Comparison of ENCODE assay signal across 1 cellular context in the genomic region with DNA sequence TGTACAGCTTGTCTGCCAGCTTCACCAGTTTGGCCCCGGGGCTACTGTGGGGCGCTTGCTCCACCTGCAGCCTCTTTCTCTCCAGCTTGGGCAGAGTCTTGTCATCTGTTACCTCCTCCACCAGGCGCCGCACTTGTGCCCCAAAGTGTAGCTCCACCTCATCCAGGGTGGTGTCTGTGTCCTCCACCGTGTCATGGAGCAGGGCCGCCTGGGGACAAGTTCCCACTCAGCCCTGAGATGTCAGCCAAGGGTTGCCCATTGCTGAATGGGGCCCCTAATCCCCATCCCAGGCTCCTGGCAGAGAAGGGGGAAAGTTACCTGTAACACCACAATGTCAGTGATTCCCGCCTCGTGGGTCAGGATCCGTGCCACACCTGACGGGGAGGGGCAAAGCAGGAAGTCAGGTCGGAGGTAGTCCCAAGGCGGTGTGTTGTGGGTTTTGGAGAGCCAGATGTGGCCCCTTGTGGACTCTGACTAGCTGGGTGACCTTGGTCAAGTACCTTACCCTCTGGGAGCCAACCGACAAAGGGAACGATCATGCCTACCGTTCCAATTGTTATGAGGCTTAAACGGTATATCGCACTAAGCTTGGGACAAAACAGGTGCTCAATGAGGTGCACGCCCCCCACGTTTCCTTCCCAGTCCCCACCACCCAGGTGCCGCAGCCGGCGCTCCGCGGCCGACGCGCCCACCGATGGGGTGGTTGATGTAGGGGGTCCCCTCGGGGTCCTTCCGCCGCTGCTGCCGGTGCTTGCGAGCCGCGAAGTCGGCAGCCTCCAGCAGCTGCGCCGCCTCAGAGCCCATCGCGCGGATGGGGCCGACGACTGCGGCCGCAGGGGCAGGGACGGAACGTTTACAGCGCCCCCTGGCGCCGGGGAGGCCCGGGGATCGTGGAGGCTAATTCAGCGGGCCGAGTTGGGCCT.
TF ChIP-seq lines count a peak whose summit lies in the region.

A gene with protein sequence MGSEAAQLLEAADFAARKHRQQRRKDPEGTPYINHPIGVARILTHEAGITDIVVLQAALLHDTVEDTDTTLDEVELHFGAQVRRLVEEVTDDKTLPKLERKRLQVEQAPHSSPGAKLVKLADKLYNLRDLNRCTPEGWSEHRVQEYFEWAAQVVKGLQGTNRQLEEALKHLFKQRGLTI (minus strand): TSS at position 813 of the 923 bp plus-strand sequence. CDS start 9 bp downstream, at position 804.

TF ChIP-seq in HepG2, 621 proteins besides CTCF, POLR2A, EP300 and RAD21 (continued from another document and continues in another):
- TF ChIP-seq CENPBD1 (CRISPR knock-in tag; IDR thresholded peaks at IDR 0.05; ENCODE audit: borderline replicate concordance, low read depth) (no peak), ZNF569 (CRISPR knock-in tag; IDR thresholded peaks at IDR 0.05; ENCODE audit: borderline replicate concordance) (no peak), WIZ (CRISPR knock-in tag; IDR thresholded peaks at IDR 0.05) (peak; percentile 86), MTA1 (CRISPR knock-in tag; IDR thresholded peaks at IDR 0.05; ENCODE audit: borderline replicate concordance) (peak; percentile 67; the same call in 1 of the 2 replicates), LCORL (IDR thresholded peaks at IDR 0.05) (no peak), LCORL (CRISPR knock-in tag; IDR thresholded peaks at IDR 0.05) (peak; percentile 86), MED8 (CRISPR knock-in tag; IDR thresholded peaks at IDR 0.05; ENCODE audit: insufficient replicate concordance) (peak; percentile 86), ZNF543 (CRISPR knock-in tag; IDR thresholded peaks at IDR 0.05) (peak; percentile 67), RFX3 (CRISPR knock-in tag; IDR thresholded peaks at IDR 0.05) (no peak), NR2C2 (CRISPR knock-in tag; IDR thresholded peaks at IDR 0.05; ENCODE audit: borderline replicate concordance) (peak; percentile 45; the same call in 1 of the 2 replicates), RFX1 (IDR thresholded peaks at IDR 0.05) (no peak), CAMTA2 (CRISPR knock-in tag; IDR thresholded peaks at IDR 0.05; ENCODE audit: borderline replicate concordance) (peak; percentile 95), ATF4 (CRISPR knock-in tag; IDR thresholded peaks at IDR 0.05) (no peak; a peak in 1 of 4 replicates), TBL1XR1 (IDR thresholded peaks at IDR 0.05; ENCODE audit: borderline replicate concordance, low read length, partially characterized antibody) (no peak), FOXK2 (IDR thresholded peaks at IDR 0.05) (no peak), ERF (CRISPR knock-in tag; IDR thresholded peaks at IDR 0.05) (peak; percentile 84), FOXO1 (CRISPR knock-in tag; IDR thresholded peaks at IDR 0.05) (peak; percentile 48; the same call in 1 of the 2 replicates), SUZ12 (IDR thresholded peaks at IDR 0.05; ENCODE audit: low read depth, low read length) (no peak), HDAC2 (CRISPR knock-in tag; IDR thresholded peaks at IDR 0.05) (peak; percentile 46), SIX1 (CRISPR knock-in tag; IDR thresholded peaks at IDR 0.05; ENCODE audit: borderline replicate concordance) (no peak), ZNF232 (CRISPR knock-in tag; IDR thresholded peaks at IDR 0.05; ENCODE audit: borderline replicate concordance) (peak; percentile 29; the same call in 1 of the 2 replicates), NR2F6 (IDR thresholded peaks at IDR 0.05) (no peak), NR2F6 (CRISPR knock-in tag; IDR thresholded peaks at IDR 0.05) (peak; percentile 53; the same call in 1 of the 2 replicates), ARNT2 (CRISPR knock-in tag; IDR thresholded peaks at IDR 0.05; ENCODE audit: low read depth) (peak; percentile 48; the same call in 1 of the 2 replicates), NCOR1 (IDR thresholded peaks at IDR 0.05; ENCODE audit: borderline replicate concordance, low read length) (no peak), ZNF589 (CRISPR knock-in tag; conservative IDR thresholded peaks at IDR 0.05) (peak; percentile 35; the same call in 1 of the 2 replicates), FOXA3 (CRISPR knock-in tag; IDR thresholded peaks at IDR 0.05) (peak; percentile 23; the same call in 1 of the 2 replicates), ZBTB3 (CRISPR knock-in tag; IDR thresholded peaks at IDR 0.05; ENCODE audit: borderline replicate concordance, low read depth) (0 out of 2 replicates have a peak, but pooled peaks have one; percentile 23), ZNF253 (CRISPR knock-in tag; IDR thresholded peaks at IDR 0.05; ENCODE audit: borderline replicate concordance) (peak; percentile 72; the same call in 1 of the 2 replicates), ZNF263 (CRISPR knock-in tag; IDR thresholded peaks at IDR 0.05) (peak; percentile 89), CENPT (CRISPR knock-in tag; IDR thresholded peaks at IDR 0.05; ENCODE audit: low read depth) (no peak), ZNF577 (CRISPR knock-in tag; IDR thresholded peaks at IDR 0.05; ENCODE audit: borderline replicate concordance, low read depth) (no peak), ZSCAN31 (CRISPR knock-in tag; IDR thresholded peaks at IDR 0.05; ENCODE audit: low read depth) (no peak), ZNF124 (CRISPR knock-in tag; IDR thresholded peaks at IDR 0.05) (peak; percentile 77; the same call in 1 of the 2 replicates), ISL2 (CRISPR knock-in tag; IDR thresholded peaks at IDR 0.05) (peak; percentile 78), TCF12 (IDR thresholded peaks at IDR 0.05) (no peak), TCF12 (CRISPR knock-in tag; IDR thresholded peaks at IDR 0.05) (0 out of 2 replicates have a peak, but pooled peaks have one; percentile 30), ZNF382 (CRISPR knock-in tag; IDR thresholded peaks at IDR 0.05; ENCODE audit: borderline replicate concordance) (no peak), SMAD1 (CRISPR knock-in tag; IDR thresholded peaks at IDR 0.05; ENCODE audit: borderline replicate concordance, low read depth) (no peak), ZFP90 (CRISPR knock-in tag; IDR thresholded peaks at IDR 0.05; ENCODE audit: borderline replicate concordance) (no peak; the same call in 1 of the 2 replicates), SPEN (CRISPR knock-in tag; IDR thresholded peaks at IDR 0.05; ENCODE audit: low read depth) (peak; percentile 93), SRSF4 (IDR thresholded peaks at IDR 0.05; ENCODE audit: low read depth, low read length, poor library complexity, severe bottlenecking) (no peak), PPARG (CRISPR knock-in tag; conservative IDR thresholded peaks at IDR 0.05) (peak; percentile 68)
- TF ChIP-seq, protein P1, sequence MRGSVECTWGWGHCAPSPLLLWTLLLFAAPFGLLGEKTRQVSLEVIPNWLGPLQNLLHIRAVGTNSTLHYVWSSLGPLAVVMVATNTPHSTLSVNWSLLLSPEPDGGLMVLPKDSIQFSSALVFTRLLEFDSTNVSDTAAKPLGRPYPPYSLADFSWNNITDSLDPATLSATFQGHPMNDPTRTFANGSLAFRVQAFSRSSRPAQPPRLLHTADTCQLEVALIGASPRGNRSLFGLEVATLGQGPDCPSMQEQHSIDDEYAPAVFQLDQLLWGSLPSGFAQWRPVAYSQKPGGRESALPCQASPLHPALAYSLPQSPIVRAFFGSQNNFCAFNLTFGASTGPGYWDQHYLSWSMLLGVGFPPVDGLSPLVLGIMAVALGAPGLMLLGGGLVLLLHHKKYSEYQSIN (CRISPR knock-in tag; IDR thresholded peaks at IDR 0.05; ENCODE audit: borderline replicate concordance) = no peak
- TF ChIP-seq, protein P2, sequence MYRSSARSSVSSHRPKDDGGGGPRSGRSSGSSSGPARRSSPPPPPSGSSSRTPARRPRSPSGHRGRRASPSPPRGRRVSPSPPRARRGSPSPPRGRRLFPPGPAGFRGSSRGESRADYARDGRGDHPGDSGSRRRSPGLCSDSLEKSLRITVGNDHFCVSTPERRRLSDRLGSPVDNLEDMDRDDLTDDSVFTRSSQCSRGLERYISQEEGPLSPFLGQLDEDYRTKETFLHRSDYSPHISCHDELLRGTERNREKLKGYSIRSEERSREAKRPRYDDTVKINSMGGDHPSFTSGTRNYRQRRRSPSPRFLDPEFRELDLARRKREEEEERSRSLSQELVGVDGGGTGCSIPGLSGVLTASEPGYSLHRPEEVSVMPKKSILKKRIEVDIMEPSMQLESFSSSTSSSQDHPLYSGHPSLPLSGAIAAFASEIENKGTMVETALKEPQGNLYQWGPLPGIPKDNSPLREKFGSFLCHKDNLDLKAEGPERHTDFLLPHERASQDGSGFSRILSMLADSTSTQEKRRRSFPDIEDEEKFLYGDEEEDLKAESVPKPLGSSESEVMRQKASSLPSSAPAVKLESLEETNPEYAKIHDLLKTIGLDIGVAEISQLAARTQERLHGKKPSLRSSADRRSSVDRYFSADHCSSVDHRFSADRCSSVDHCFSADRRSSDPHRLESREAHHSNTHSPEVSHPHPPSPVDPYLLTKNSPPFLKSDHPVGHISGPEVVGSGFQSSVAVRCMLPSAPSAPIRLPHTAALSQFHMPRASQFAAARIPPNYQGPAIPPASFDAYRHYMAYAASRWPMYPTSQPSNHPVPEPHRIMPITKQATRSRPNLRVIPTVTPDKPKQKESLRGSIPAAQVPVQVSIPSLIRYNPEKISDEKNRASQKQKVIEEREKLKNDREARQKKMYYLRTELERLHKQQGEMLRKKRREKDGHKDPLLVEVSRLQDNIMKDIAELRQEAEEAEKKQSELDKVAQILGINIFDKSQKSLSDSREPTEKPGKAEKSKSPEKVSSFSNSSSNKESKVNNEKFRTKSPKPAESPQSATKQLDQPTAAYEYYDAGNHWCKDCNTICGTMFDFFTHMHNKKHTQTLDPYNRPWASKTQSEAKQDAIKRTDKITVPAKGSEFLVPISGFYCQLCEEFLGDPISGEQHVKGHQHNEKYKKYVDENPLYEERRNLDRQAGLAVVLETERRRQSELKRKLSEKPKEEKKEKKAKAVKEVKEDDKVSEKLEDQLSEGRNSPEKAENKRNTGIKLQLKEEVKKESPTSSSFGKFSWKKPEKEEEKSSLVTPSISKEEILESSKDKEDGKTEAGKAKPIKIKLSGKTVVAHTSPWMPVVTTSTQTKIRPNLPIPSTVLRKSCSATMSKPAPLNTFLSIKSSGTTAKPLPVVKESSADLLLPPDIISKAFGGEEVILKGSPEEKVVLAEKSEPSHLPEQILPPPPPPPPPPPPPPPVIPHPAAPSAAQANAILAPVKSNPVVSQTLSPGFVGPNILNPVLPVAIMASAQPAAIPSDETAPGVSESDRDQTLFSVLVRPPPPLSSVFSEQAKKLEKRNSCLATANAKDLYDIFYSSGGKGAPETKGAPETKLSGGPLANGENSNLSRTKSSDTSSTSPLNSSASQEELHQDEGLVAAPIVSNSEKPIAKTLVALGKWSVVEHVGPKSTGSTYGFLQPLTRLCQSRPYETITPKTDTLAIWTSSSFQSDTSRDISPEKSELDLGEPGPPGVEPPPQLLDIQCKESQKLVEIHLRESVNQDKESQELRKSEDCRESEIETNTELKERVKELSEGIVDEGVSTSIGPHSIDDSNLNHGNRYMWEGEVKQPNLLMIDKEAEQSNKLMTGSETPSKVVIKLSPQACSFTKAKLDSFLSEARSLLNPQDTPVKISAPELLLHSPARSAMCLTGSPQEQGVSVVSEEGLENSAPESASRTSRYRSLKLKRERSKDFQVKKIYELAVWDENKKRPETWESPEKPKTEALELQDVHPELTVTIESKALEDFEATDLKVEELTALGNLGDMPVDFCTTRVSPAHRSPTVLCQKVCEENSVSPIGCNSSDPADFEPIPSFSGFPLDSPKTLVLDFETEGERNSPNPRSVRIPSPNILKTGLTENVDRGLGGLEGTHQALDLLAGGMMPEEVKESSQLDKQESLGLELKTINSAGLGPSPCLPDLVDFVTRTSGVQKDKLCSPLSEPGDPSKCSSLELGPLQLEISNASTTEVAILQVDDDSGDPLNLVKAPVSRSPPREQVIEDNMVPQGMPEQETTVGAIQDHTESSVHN (CRISPR knock-in tag; IDR thresholded peaks at IDR 0.05) = 0 out of 2 replicates have a peak, but pooled peaks have one; percentile 23
- TF ChIP-seq, protein P3, sequence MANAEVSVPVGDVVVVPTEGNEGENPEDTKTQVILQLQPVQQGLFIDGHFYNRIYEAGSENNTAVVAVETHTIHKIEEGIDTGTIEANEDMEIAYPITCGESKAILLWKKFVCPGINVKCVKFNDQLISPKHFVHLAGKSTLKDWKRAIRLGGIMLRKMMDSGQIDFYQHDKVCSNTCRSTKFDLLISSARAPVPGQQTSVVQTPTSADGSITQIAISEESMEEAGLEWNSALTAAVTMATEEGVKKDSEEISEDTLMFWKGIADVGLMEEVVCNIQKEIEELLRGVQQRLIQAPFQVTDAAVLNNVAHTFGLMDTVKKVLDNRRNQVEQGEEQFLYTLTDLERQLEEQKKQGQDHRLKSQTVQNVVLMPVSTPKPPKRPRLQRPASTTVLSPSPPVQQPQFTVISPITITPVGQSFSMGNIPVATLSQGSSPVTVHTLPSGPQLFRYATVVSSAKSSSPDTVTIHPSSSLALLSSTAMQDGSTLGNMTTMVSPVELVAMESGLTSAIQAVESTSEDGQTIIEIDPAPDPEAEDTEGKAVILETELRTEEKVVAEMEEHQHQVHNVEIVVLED (CRISPR knock-in tag; IDR thresholded peaks at IDR 0.05; ENCODE audit: borderline replicate concordance) = peak; percentile 78
- TF ChIP-seq, protein P4, sequence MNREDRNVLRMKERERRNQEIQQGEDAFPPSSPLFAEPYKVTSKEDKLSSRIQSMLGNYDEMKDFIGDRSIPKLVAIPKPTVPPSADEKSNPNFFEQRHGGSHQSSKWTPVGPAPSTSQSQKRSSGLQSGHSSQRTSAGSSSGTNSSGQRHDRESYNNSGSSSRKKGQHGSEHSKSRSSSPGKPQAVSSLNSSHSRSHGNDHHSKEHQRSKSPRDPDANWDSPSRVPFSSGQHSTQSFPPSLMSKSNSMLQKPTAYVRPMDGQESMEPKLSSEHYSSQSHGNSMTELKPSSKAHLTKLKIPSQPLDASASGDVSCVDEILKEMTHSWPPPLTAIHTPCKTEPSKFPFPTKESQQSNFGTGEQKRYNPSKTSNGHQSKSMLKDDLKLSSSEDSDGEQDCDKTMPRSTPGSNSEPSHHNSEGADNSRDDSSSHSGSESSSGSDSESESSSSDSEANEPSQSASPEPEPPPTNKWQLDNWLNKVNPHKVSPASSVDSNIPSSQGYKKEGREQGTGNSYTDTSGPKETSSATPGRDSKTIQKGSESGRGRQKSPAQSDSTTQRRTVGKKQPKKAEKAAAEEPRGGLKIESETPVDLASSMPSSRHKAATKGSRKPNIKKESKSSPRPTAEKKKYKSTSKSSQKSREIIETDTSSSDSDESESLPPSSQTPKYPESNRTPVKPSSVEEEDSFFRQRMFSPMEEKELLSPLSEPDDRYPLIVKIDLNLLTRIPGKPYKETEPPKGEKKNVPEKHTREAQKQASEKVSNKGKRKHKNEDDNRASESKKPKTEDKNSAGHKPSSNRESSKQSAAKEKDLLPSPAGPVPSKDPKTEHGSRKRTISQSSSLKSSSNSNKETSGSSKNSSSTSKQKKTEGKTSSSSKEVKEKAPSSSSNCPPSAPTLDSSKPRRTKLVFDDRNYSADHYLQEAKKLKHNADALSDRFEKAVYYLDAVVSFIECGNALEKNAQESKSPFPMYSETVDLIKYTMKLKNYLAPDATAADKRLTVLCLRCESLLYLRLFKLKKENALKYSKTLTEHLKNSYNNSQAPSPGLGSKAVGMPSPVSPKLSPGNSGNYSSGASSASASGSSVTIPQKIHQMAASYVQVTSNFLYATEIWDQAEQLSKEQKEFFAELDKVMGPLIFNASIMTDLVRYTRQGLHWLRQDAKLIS (CRISPR knock-in tag; IDR thresholded peaks at IDR 0.05) = no peak
